ENCODE assay signal across 15 cellular contexts in the genomic region with DNA sequence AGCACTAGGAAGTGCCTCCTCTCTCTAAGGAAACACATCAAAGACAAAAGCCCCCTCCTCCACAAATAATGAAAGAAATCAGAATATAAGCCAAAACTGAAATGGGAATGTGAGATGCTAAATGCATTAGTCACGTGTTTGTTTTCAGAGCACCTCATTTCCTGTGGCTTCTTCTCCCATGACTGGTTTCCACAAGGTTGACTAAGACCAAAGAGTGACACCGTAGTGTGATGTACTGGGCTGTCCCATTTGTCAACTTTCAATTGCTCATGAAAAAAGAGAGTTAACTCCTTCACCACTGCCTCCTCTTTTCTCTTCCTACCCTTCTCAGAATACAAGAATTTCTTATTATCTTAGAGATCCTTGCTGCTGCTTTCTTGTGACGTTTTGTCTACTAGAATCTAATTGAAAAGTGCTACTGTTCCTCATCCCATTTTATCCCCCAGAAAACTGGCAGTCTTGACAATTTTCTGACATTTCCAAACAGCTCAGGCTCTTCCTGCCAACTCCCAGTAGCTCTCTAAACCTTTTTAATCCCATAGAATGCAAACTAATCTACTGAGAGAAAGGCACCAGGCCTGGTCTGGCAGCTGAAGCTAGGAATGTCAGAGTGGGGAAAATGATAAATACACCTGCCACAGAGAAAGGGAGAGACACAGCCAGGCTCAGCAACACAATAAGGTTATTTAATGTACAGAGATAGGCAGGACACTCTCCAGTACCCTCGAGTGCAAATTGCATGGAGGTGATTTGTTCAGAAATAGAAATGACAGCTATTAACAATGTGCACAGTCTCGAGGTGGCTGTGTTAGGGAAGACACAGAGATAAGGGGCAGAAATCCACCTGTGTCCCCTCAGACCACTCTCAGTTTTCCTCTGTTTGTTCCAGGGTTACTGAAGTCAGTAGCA.
DNase-seq lines count a peak whose midpoint lies in the region; FAIRE-seq and TF ChIP-seq lines count a peak whose summit lies in the region.
"Had no signal": no experiment of that assay in that cellular context is flagged by ENCODE, and none has a peak within 500 bp of the region (broad histone marks: within the 10 kb centered on the region; RNA-seq: fewer than 3 reads in every experiment).

No MANE protein-coding gene starts in this region.

- no peaks in the 10 kb centered on the region for H3K4me1 Mint-ChIP-seq in MCF 10A (ENCODE audit: insufficient read depth, unreplicated experiment)
- no peaks in the 10 kb centered on the region for H3K4me1 Mint-ChIP-seq in activated T-helper 1 cell treated with anti-CD3 and anti-CD28 coated beads, Interleukin-12 subunit alpha, Interleukin-12 subunit beta, Interleukin-2, Interleukin-4 antibody, amounts not matched to agents 30 ng/mL and 10 ng/mL and 1 ng/mL, durations not matched to agents 14 hours and 24 hours and 36 hours (ENCODE audit: low read depth)

- DNase-seq in MCF 10A (ENCODE audit: unreplicated experiment), result peak; percentile 16
- DNase-seq in breast epithelium (ENCODE audit: low spot score in 2 of 2), result no peak
- peak; percentile 33 for DNase-seq in RCC 7860 (ENCODE audit: low spot score)
- DNase-seq in fibroblast of mammary gland (ENCODE audit: low read depth), result peak; percentile 52
- no peak for DNase-seq in tibial artery
- DNase-seq in activated T-helper 1 cell treated with anti-CD3 and anti-CD28 coated beads, Interleukin-12 subunit alpha, Interleukin-12 subunit beta, Interleukin-2, Interleukin-4 antibody, amounts not matched to agents 30 ng/mL and 10 ng/mL and 1 ng/mL, durations not matched to agents 14 hours and 24 hours and 36 hours (ENCODE audit: low spot score), result no peak
- no peak for DNase-seq in NCI-H2081 treated with DMSO at 0.1 percent for 48 hours (lab: John Stamatoyannopoulos, UW)
- no peak for DNase-seq in SK-N-SH
- DNase-seq: activated CD8-positive, alpha-beta T cell treated with anti-CD3 and anti-CD28 coated beads, Interleukin-2, amount 10 ng/mL, durations not matched to agents 7 days and 5 days; cerebellar nuclear complex; hippocampal formation; NCI-H446 treated with DMSO at 0.1 percent for 48 hours; ovary; Right ventricle myocardium superior had no signal

- intact Hi-C loops in MCF 10A (cut with micrococcal nuclease) (no loop called here), breast epithelium (cut with DNase I; ENCODE audit: low total_unique reads) (no loop called here), tibial artery (cut with DNase I; ENCODE audit: low total_unique reads) (no loop called here)
- intact Hi-C loops in activated T-helper 1 cell treated with anti-CD3 and anti-CD28 coated beads, Interleukin-12 subunit alpha, Interleukin-12 subunit beta, Interleukin-2, Interleukin-4 antibody, amounts not matched to agents 30 ng/mL and 10 ng/mL and 1 ng/mL, durations not matched to agents 14 hours and 24 hours and 36 hours (cut with micrococcal nuclease), result no loop called here

- no peaks in the 10 kb centered on the region for H3K36me3 ChIP-seq in breast epithelium
- no peaks in the 10 kb centered on the region for H3K36me3 ChIP-seq in tibial artery
- no peaks in the 10 kb centered on the region for H3K36me3 ChIP-seq in SK-N-SH (replicated peaks in 1 of 2; ENCODE audit: control insufficient read depth in 1 of 2, insufficient read depth in 2 of 2, low read length in 1 of 2)
- H3K36me3 ChIP-seq: ovary, tibial nerve had no signal

- no peaks in the 10 kb centered on the region for H3K79me2 ChIP-seq in SK-N-SH (ENCODE audit: insufficient read depth)

- TF ChIP-seq CTCF in MCF 10A (IDR thresholded peaks at IDR 0.05; ENCODE audit: unreplicated experiment) (no peak), breast epithelium (IDR thresholded peaks at IDR 0.05) (no peak), fibroblast of mammary gland (conservative IDR thresholded peaks at IDR 0.05; ENCODE audit: control insufficient read depth, insufficient read depth, low read depth, low read length) (no peak), tibial artery (IDR thresholded peaks at IDR 0.05) (no peak), SK-N-SH (IDR thresholded peaks at IDR 0.05) (no peak)

- TF ChIP-seq RAD21 in SK-N-SH (IDR thresholded peaks at IDR 0.05; ENCODE audit: low read length), result no peak

- no peak overlapping the region for H3K27ac ChIP-seq in breast epithelium
- H3K27ac ChIP-seq in tibial artery, result no peak overlapping the region
- H3K27ac ChIP-seq in SK-N-SH (ENCODE audit: low read depth in 2 of 2, low read length in 1 of 2), result peak overlapping the region in 1 of 2 experiments; percentile 61; a peak in 1 of 4 replicates
- H3K27ac ChIP-seq: ovary, tibial nerve had no signal

- H3K9me3 ChIP-seq in breast epithelium (no peaks in the 10 kb centered on the region), tibial artery (no peaks in the 10 kb centered on the region), SK-N-SH (no peaks in the 10 kb centered on the region)
- H3K9me3 ChIP-seq: ovary, tibial nerve had no signal

- POLR2A ChIA-PET in MCF 10A (lab: Yijun Ruan, JAX), result no interaction called here
- POLR2A ChIA-PET in SK-N-SH (lab: Yijun Ruan, JAX), result no interaction called here

- H3K4me1 ChIP-seq in breast epithelium (no peaks in the 10 kb centered on the region), tibial artery (no peaks in the 10 kb centered on the region), SK-N-SH (ENCODE audit: control insufficient read depth in 1 of 2, insufficient read depth in 2 of 2, low read depth in 1 of 2, low read length in 1 of 2) (peaks cover 0 to 3% of the 10 kb centered on the region in 2 experiments; a peak in 2 of 4 replicates)
- H3K4me1 ChIP-seq: tibial nerve had no signal

- H4K20me1 ChIP-seq in SK-N-SH (ENCODE audit: insufficient read depth), result no peaks in the 10 kb centered on the region

- no peak for TF ChIP-seq EP300 in SK-N-SH (IDR thresholded peaks at IDR 0.05; ENCODE audit: borderline replicate concordance in 1 of 2, low read depth in 1 of 2, low read length in 1 of 2)

- no peaks in the 10 kb centered on the region for H3K27me3 ChIP-seq in breast epithelium
- H3K27me3 ChIP-seq in tibial artery, result no peaks in the 10 kb centered on the region
- H3K27me3 ChIP-seq in SK-N-SH (ENCODE audit: insufficient read depth), result no peaks in the 10 kb centered on the region
- H3K27me3 ChIP-seq: ovary, tibial nerve had no signal

- H3K9me2 ChIP-seq in SK-N-SH, result no peaks in the 10 kb centered on the region

- H3K27me3 Mint-ChIP-seq in MCF 10A (ENCODE audit: insufficient read depth, unreplicated experiment), result no peaks in the 10 kb centered on the region
- no peaks in the 10 kb centered on the region for H3K27me3 Mint-ChIP-seq in activated T-helper 1 cell treated with anti-CD3 and anti-CD28 coated beads, Interleukin-12 subunit alpha, Interleukin-12 subunit beta, Interleukin-2, Interleukin-4 antibody, amounts not matched to agents 30 ng/mL and 10 ng/mL and 1 ng/mL, durations not matched to agents 14 hours and 24 hours and 36 hours (ENCODE audit: insufficient read depth)

- H3K9ac ChIP-seq in SK-N-SH, result no peak overlapping the region

- no peak for FAIRE-seq in RCC 7860 (lab: Jason Lieb, UNC)

- no peaks in the 10 kb centered on the region for H3F3A ChIP-seq in SK-N-SH (replicated peaks; ENCODE audit: insufficient read depth)

- no TSS peak for BruUV-seq in MCF 10A (replicated peaks; lab: Mats Ljungman, UMichigan)

- H2AFZ ChIP-seq in SK-N-SH (ENCODE audit: low read depth), result no peak overlapping the region; the same call in 1 of the 2 replicates

- H3K4me3 ChIP-seq in breast epithelium (no peak overlapping the region), fibroblast of mammary gland (ENCODE audit: control insufficient read depth, low read depth, low read length) (no peak overlapping the region), tibial artery (no peak overlapping the region), SK-N-SH (ENCODE audit: low read depth in 2 of 2, low read length in 1 of 2) (no peak overlapping the region)
- H3K4me3 ChIP-seq: ovary, tibial nerve had no signal

- H3K36me3 Mint-ChIP-seq in MCF 10A (ENCODE audit: insufficient read depth, unreplicated experiment), result no peaks in the 10 kb centered on the region
- no peaks in the 10 kb centered on the region for H3K36me3 Mint-ChIP-seq in activated T-helper 1 cell treated with anti-CD3 and anti-CD28 coated beads, Interleukin-12 subunit alpha, Interleukin-12 subunit beta, Interleukin-2, Interleukin-4 antibody, amounts not matched to agents 30 ng/mL and 10 ng/mL and 1 ng/mL, durations not matched to agents 14 hours and 24 hours and 36 hours (ENCODE audit: low read depth)

- CTCF ChIA-PET in MCF 10A (lab: Yijun Ruan, JAX), result interaction anchor here (0.6 to 1.6 kb wide), 3 partner anchors 8 to 1092 kb away, joined by 3 read pairs; no protein-coding TSS in a partner anchor
- CTCF ChIA-PET in SK-N-SH (lab: Yijun Ruan, JAX), result interaction anchor here (0.6 to 1.3 kb wide), 4 partner anchors 8 to 205 kb away, joined by 3 read pairs; no protein-coding TSS in a partner anchor

- H3K4me3 Mint-ChIP-seq in MCF 10A (ENCODE audit: unreplicated experiment), result no peak overlapping the region
- H3K4me3 Mint-ChIP-seq in activated T-helper 1 cell treated with anti-CD3 and anti-CD28 coated beads, Interleukin-12 subunit alpha, Interleukin-12 subunit beta, Interleukin-2, Interleukin-4 antibody, amounts not matched to agents 30 ng/mL and 10 ng/mL and 1 ng/mL, durations not matched to agents 14 hours and 24 hours and 36 hours, result no peak overlapping the region
- H3K4me3 Mint-ChIP-seq: activated CD8-positive, alpha-beta T cell treated with anti-CD3 and anti-CD28 coated beads, Interleukin-2, amount 10 ng/mL, durations not matched to agents 7 days and 5 days had no signal

- no peak for TF ChIP-seq POLR2A in breast epithelium (IDR thresholded peaks at IDR 0.05)

- H3K27ac Mint-ChIP-seq in MCF 10A (ENCODE audit: low read depth, unreplicated experiment), result no peak overlapping the region
- H3K27ac Mint-ChIP-seq in activated T-helper 1 cell treated with anti-CD3 and anti-CD28 coated beads, Interleukin-12 subunit alpha, Interleukin-12 subunit beta, Interleukin-2, Interleukin-4 antibody, amounts not matched to agents 30 ng/mL and 10 ng/mL and 1 ng/mL, durations not matched to agents 14 hours and 24 hours and 36 hours, result no peak overlapping the region
- H3K27ac Mint-ChIP-seq: activated CD8-positive, alpha-beta T cell treated with anti-CD3 and anti-CD28 coated beads, Interleukin-2, amount 10 ng/mL, durations not matched to agents 7 days and 5 days had no signal

- H3K4me2 ChIP-seq in SK-N-SH, result no peak overlapping the region

- 31% methylated on average over 5 of the region's 5 CpGs for WGBS in SK-N-SH (ENCODE audit: low lambda C conversion rate)

- H3K9me3 Mint-ChIP-seq in MCF 10A (ENCODE audit: unreplicated experiment), result no peaks in the 10 kb centered on the region
- H3K9me3 Mint-ChIP-seq in activated T-helper 1 cell treated with anti-CD3 and anti-CD28 coated beads, Interleukin-12 subunit alpha, Interleukin-12 subunit beta, Interleukin-2, Interleukin-4 antibody, amounts not matched to agents 30 ng/mL and 10 ng/mL and 1 ng/mL, durations not matched to agents 14 hours and 24 hours and 36 hours, result no peaks in the 10 kb centered on the region

Comparison
In these comparisons a context has a peak if more than half of its experiments do, and no peak if none do; other contexts are left out.
1. DNase-seq: peak in MCF 10A (single experiment), RCC 7860 (single experiment) and fibroblast of mammary gland (single experiment); none in breast epithelium (0 of 2), tibial artery (0 of 2), activated T-helper 1 cell treated with anti-CD3 and anti-CD28 coated beads, Interleukin-12 subunit alpha, Interleukin-12 subunit beta, Interleukin-2, Interleukin-4 antibody, amounts not matched to agents 30 ng/mL and 10 ng/mL and 1 ng/mL, durations not matched to agents 14 hours and 24 hours and 36 hours (single experiment), NCI-H2081 treated with DMSO at 0.1 percent for 48 hours (single experiment) and SK-N-SH (single experiment).